Comparison of ENCODE assay signal across 15 cellular contexts in genomic region chr2:47098953-47099352, GRCh38. TPM values are rescaled to one million over a fixed set of nuclear protein-coding genes. Genes with fewer than 3 reads are reported as not detected.
DNase-seq lines count a peak whose midpoint lies in the region; ATAC-seq and TF ChIP-seq lines count a peak whose summit lies in the region.
"Had no signal": no experiment of that assay in that cellular context is flagged by ENCODE, and none has a peak within 500 bp of the region (broad histone marks: within the 10 kb centered on the region; RNA-seq: fewer than 3 reads in every experiment).

No MANE protein-coding gene starts in this region.

- in situ Hi-C loops in GM13976 (cut with MboI; ENCODE audit: low sequenced_read_pairs, unreplicated experiment): no loop called here
- in situ Hi-C loops in transverse colon (cut with MboI; ENCODE audit: low pct_ligation_motif_present in 1 of 4, low pct_unique_long_range_greater_than_20kb in 1 of 4, low sequenced_read_pairs in 3 of 4): no loop called here

- no peak for TF ChIP-seq EP300 in transverse colon (IDR thresholded peaks at IDR 0.05; ENCODE audit: low read depth)

- intact Hi-C loops in transverse colon (cut with DNase I; ENCODE audit: low total_unique reads): no loop called here

- peak overlapping the region; percentile 38 to 50 for H3K27ac ChIP-seq in mucosa of rectum (ENCODE audit: low read depth in 2 of 2, low read length in 2 of 2)
- peak overlapping the region in 2 of 4 donors; percentile 46 for H3K27ac ChIP-seq in transverse colon

- no peak for TF ChIP-seq POLR2A in transverse colon (IDR thresholded peaks at IDR 0.05)

- DNase-seq in GM13976 (ENCODE audit: low spot score): peak; percentile 17
- peak; percentile 62 for DNase-seq in transverse colon
- no peak for DNase-seq in stimulated activated naive CD4-positive, alpha-beta T cell treated with Interleukin-2 at 50 U/mL for 16 hours (lab: John Stamatoyannopoulos, UW)
- DNase-seq: C1 segment of cervical spinal cord; CD4-positive, alpha-beta T cell; DMS153; DMS79 treated with DMSO at 0.1 percent for 48 hours; EL; IMR-90 had no signal

- WGBS in transverse colon (ENCODE audit: low coverage in 1 of 2), 2 donors: 59% methylated on average over 4 of the region's 4 CpGs; no CpG with 5 or more reads in 1 of the 2 donors

- H3K4me1 ChIP-seq in mucosa of rectum (ENCODE audit: control insufficient read depth in 2 of 2, insufficient read depth in 2 of 2, low read length in 2 of 2) (peaks cover 0 to 10% of the 10 kb centered on the region in 2 donors), transverse colon (peaks cover 0 to 10% (median 1%) of the 10 kb centered on the region in 4 donors)

- H3K4me3 ChIP-seq in mucosa of rectum (ENCODE audit: low read length in 2 of 2) (no peak overlapping the region), transverse colon (no peak overlapping the region)
- H3K4me3 ChIP-seq: GM23338 had no signal

- TF ChIP-seq CTCF in GM13976 (IDR thresholded peaks at IDR 0.05; ENCODE audit: borderline replicate concordance, control extremely low read depth, extremely low read depth, insufficient read depth, missing control alignments): no peak
- no peak for TF ChIP-seq CTCF in transverse colon (IDR thresholded peaks at IDR 0.05)

- no peaks in the 10 kb centered on the region for H3K27me3 ChIP-seq in mucosa of rectum (ENCODE audit: control insufficient read depth in 2 of 2, insufficient read depth in 2 of 2, low read length in 2 of 2)
- no peaks in the 10 kb centered on the region for H3K27me3 ChIP-seq in transverse colon

- peak; percentile 31 for ATAC-seq in esophagus mucosa
- ATAC-seq in GM19395 (IDR thresholded peaks at IDR 0.05; ENCODE audit: unreplicated experiment): no peak
- ATAC-seq in HG02870 (IDR thresholded peaks at IDR 0.05; ENCODE audit: unreplicated experiment): no peak
- ATAC-seq: GM23338 had no signal

- no peaks in the 10 kb centered on the region for H3K9me3 ChIP-seq in mucosa of rectum (ENCODE audit: control insufficient read depth in 2 of 2, low read length in 2 of 2)
- no peaks in the 10 kb centered on the region for H3K9me3 ChIP-seq in transverse colon

- H3K36me3 ChIP-seq in mucosa of rectum (ENCODE audit: control insufficient read depth in 2 of 2, insufficient read depth in 2 of 2, low read length in 2 of 2): no peaks in the 10 kb centered on the region
- H3K36me3 ChIP-seq in transverse colon: no peaks in the 10 kb centered on the region

- H3K9ac ChIP-seq in mucosa of rectum (ENCODE audit: low read depth in 1 of 2, low read length in 2 of 2): no peak overlapping the region

RNA-seq across cellular contexts. Expression of gene STPG4, which starts 56.2 kb away (rescaled TPM):
- total RNA-seq in esophagus mucosa (0.16 TPM), transverse colon (1 to 10 TPM in 1 of 4 donors, under 1 TPM in 2, not detected in 1; 0.64 to 1.2 (median 0.82) TPM)
- total RNA-seq: CD4-positive, alpha-beta T cell; H7 had no signal
